8 cellular contexts compared by ENCODE assay signal in the genomic region with DNA sequence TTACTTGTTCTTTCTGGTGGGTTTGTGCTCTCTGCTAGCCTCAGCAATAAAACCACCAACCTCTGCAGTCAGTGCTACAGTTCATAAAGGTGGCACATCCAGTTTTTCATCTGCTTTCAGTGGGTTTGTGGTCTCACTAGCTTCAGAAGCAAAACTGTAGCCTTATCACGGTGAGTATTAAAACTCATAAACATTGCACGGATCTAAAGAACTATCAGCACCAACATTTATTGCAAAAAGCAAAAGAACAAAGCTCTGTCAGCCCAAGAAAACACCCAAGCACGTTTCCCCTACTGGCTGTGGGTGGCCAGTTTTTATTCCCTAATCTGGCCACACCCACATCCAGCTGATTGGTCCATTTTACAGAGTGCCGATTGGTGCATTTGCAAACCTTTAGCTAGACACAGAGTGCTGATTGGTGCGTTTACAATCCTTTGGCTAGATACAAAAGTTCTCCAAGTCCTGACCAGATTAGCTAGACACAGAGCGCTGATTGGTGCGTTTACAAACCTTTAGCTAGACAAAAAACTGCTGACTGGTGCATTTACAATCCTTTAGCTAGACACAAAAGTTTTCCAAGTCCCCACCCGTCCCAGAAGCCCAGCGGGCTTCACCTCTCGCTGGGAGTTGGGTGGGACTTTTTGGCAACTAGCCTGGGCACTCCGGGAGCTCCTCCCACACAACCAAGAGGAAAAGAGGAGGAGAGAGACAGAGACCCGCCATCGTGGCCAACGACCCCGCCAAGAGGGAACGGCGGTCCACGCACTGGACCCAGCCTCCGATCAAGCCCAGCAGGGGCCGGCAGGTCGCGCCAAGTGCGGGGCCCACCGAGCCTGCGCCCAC. TPM values are rescaled to one million over a fixed set of nuclear protein-coding genes. Genes with fewer than 3 reads are reported as not detected.
DNase-seq lines count a peak whose midpoint lies in the region; ATAC-seq and TF ChIP-seq lines count a peak whose summit lies in the region.

No MANE protein-coding gene starts in this region.

- peaks cover 49% of the 10 kb centered on the region for H3K4me1 Mint-ChIP-seq in activated T-helper 1 cell treated with anti-CD3 and anti-CD28 coated beads, Interleukin-12 subunit alpha, Interleukin-12 subunit beta, Interleukin-2, Interleukin-4 antibody, amounts not matched to agents 30 ng/mL and 10 ng/mL and 1 ng/mL, durations not matched to agents 14 hours and 24 hours and 36 hours (ENCODE audit: low read depth)
- H3K4me1 Mint-ChIP-seq in stimulated activated naive B cell treated with anti-CD40 and anti-IgM and Interleukin-4, amounts not matched to agents 10 μg/mL and 1 μg/mL and 100 μg/mL, for 72 hours: peaks cover 18 to 28% of the 10 kb centered on the region in 2 donors

- H3K4me3 Mint-ChIP-seq in activated T-helper 1 cell treated with anti-CD3 and anti-CD28 coated beads, Interleukin-12 subunit alpha, Interleukin-12 subunit beta, Interleukin-2, Interleukin-4 antibody, amounts not matched to agents 30 ng/mL and 10 ng/mL and 1 ng/mL, durations not matched to agents 14 hours and 24 hours and 36 hours: peak overlapping the region; percentile 89
- peak overlapping the region; percentile 87 to 94 for H3K4me3 Mint-ChIP-seq in stimulated activated naive B cell treated with anti-CD40 and anti-IgM and Interleukin-4, amounts not matched to agents 10 μg/mL and 1 μg/mL and 100 μg/mL, for 72 hours

- no peaks in the 10 kb centered on the region for H3K27me3 ChIP-seq in right atrium auricular region

- ATAC-seq in stimulated activated naive B cell treated with anti-CD40 and anti-IgM and Interleukin-4, amounts not matched to agents 10 μg/mL and 1 μg/mL and 100 μg/mL, for 72 hours (replicated peaks): peak in 1 of 2 donors; percentile 15
- ATAC-seq in HG03565 (IDR thresholded peaks at IDR 0.05; ENCODE audit: unreplicated experiment): no peak

- H3K4me1 ChIP-seq in right atrium auricular region: peaks cover 0 to 27% of the 10 kb centered on the region in 2 donors

- intact Hi-C loops in activated T-helper 1 cell treated with anti-CD3 and anti-CD28 coated beads, Interleukin-12 subunit alpha, Interleukin-12 subunit beta, Interleukin-2, Interleukin-4 antibody, amounts not matched to agents 30 ng/mL and 10 ng/mL and 1 ng/mL, durations not matched to agents 14 hours and 24 hours and 36 hours (cut with micrococcal nuclease): no loop called here

- peaks cover 14% of the 10 kb centered on the region for H3K9me3 Mint-ChIP-seq in activated T-helper 1 cell treated with anti-CD3 and anti-CD28 coated beads, Interleukin-12 subunit alpha, Interleukin-12 subunit beta, Interleukin-2, Interleukin-4 antibody, amounts not matched to agents 30 ng/mL and 10 ng/mL and 1 ng/mL, durations not matched to agents 14 hours and 24 hours and 36 hours
- peaks cover 0 to 4% of the 10 kb centered on the region in 2 donors for H3K9me3 Mint-ChIP-seq in stimulated activated naive B cell treated with anti-CD40 and anti-IgM and Interleukin-4, amounts not matched to agents 10 μg/mL and 1 μg/mL and 100 μg/mL, for 72 hours

- no peaks in the 10 kb centered on the region for H3K27me3 Mint-ChIP-seq in activated T-helper 1 cell treated with anti-CD3 and anti-CD28 coated beads, Interleukin-12 subunit alpha, Interleukin-12 subunit beta, Interleukin-2, Interleukin-4 antibody, amounts not matched to agents 30 ng/mL and 10 ng/mL and 1 ng/mL, durations not matched to agents 14 hours and 24 hours and 36 hours (ENCODE audit: insufficient read depth)
- no peaks in the 10 kb centered on the region for H3K27me3 Mint-ChIP-seq in stimulated activated naive B cell treated with anti-CD40 and anti-IgM and Interleukin-4, amounts not matched to agents 10 μg/mL and 1 μg/mL and 100 μg/mL, for 72 hours

- TF ChIP-seq CTCF in 22Rv1 (IDR thresholded peaks at IDR 0.05) (no peak), right atrium auricular region (IDR thresholded peaks at IDR 0.05) (no peak)

- peak; percentile 89 for DNase-seq in Jurkat, Clone E6-1 (ENCODE audit: low read depth, low spot score)
- peak; percentile 45 for DNase-seq in activated T-helper 1 cell treated with anti-CD3 and anti-CD28 coated beads, Interleukin-12 subunit alpha, Interleukin-12 subunit beta, Interleukin-2, Interleukin-4 antibody, amounts not matched to agents 30 ng/mL and 10 ng/mL and 1 ng/mL, durations not matched to agents 14 hours and 24 hours and 36 hours (ENCODE audit: low spot score)
- DNase-seq in right atrium auricular region (ENCODE audit: low spot score) (no peak), Ammon's horn (ENCODE audit: low spot score) (no peak), epidermal melanocyte (ENCODE audit: insufficient read length, low spot score) (no peak)
- peak; percentile 46 for DNase-seq in stimulated activated naive B cell treated with anti-CD40 and anti-IgM and Interleukin-4, amounts not matched to agents 10 μg/mL and 1 μg/mL and 100 μg/mL, for 72 hours

- no peaks in the 10 kb centered on the region for H3K36me3 ChIP-seq in right atrium auricular region

- H3K27ac ChIP-seq in 22Rv1: peak overlapping the region; percentile 88
- H3K27ac ChIP-seq in right atrium auricular region: peak overlapping the region; percentile 77 to 84

- peaks cover 9% of the 10 kb centered on the region for H3K36me3 Mint-ChIP-seq in activated T-helper 1 cell treated with anti-CD3 and anti-CD28 coated beads, Interleukin-12 subunit alpha, Interleukin-12 subunit beta, Interleukin-2, Interleukin-4 antibody, amounts not matched to agents 30 ng/mL and 10 ng/mL and 1 ng/mL, durations not matched to agents 14 hours and 24 hours and 36 hours (ENCODE audit: low read depth)
- peaks cover 8% of the 10 kb centered on the region in 2 donors for H3K36me3 Mint-ChIP-seq in stimulated activated naive B cell treated with anti-CD40 and anti-IgM and Interleukin-4, amounts not matched to agents 10 μg/mL and 1 μg/mL and 100 μg/mL, for 72 hours

- no peak overlapping the region for H3K4me3 ChIP-seq in Jurkat, Clone E6-1 (ENCODE audit: low read length)
- peak overlapping the region; percentile 42 to 67 for H3K4me3 ChIP-seq in right atrium auricular region

- peak overlapping the region; percentile 86 for H3K27ac Mint-ChIP-seq in activated T-helper 1 cell treated with anti-CD3 and anti-CD28 coated beads, Interleukin-12 subunit alpha, Interleukin-12 subunit beta, Interleukin-2, Interleukin-4 antibody, amounts not matched to agents 30 ng/mL and 10 ng/mL and 1 ng/mL, durations not matched to agents 14 hours and 24 hours and 36 hours
- peak overlapping the region; percentile 75 for H3K27ac Mint-ChIP-seq in stimulated activated naive B cell treated with anti-CD40 and anti-IgM and Interleukin-4, amounts not matched to agents 10 μg/mL and 1 μg/mL and 100 μg/mL, for 72 hours

- no peaks in the 10 kb centered on the region for H3K9me3 ChIP-seq in right atrium auricular region

RNA-seq across cellular contexts. Expression of gene TMEM14C, which starts 3.3 kb away (rescaled TPM):
- 43.8 TPM for polyA plus RNA-seq in Jurkat, Clone E6-1 (2012; ENCODE audit: insufficient read depth, insufficient read length)
- 57.3 and 63.1 TPM in 2 replicates for total RNA-seq in activated T-helper 1 cell treated with anti-CD3 and anti-CD28 coated beads, Interleukin-12 subunit alpha, Interleukin-12 subunit beta, Interleukin-2, Interleukin-4 antibody, amounts not matched to agents 30 ng/mL and 10 ng/mL and 1 ng/mL, durations not matched to agents 14 hours and 24 hours and 36 hours
- total RNA-seq in right atrium auricular region: 100 to 1,000 TPM; 123 to 133 TPM

RNA-seq across cellular contexts. Expression of gene PAK1IP1, which starts 24.8 kb away (rescaled TPM):
- polyA plus RNA-seq in Jurkat, Clone E6-1 (2012; ENCODE audit: insufficient read depth, insufficient read length): 33.5 TPM
- total RNA-seq in activated T-helper 1 cell treated with anti-CD3 and anti-CD28 coated beads, Interleukin-12 subunit alpha, Interleukin-12 subunit beta, Interleukin-2, Interleukin-4 antibody, amounts not matched to agents 30 ng/mL and 10 ng/mL and 1 ng/mL, durations not matched to agents 14 hours and 24 hours and 36 hours: 35.3 and 37.4 TPM in 2 replicates
- 10 to 100 TPM in 1 of 2 donors, 1 to 10 TPM in 1; 9.0 to 10.4 TPM for total RNA-seq in right atrium auricular region

RNA-seq across cellular contexts. Expression of gene C6orf52, which starts 25.2 kb away (rescaled TPM):
- polyA plus RNA-seq in Jurkat, Clone E6-1 (2012; ENCODE audit: insufficient read depth, insufficient read length): 6.9 TPM
- 3.6 and 6.0 TPM in 2 replicates for total RNA-seq in activated T-helper 1 cell treated with anti-CD3 and anti-CD28 coated beads, Interleukin-12 subunit alpha, Interleukin-12 subunit beta, Interleukin-2, Interleukin-4 antibody, amounts not matched to agents 30 ng/mL and 10 ng/mL and 1 ng/mL, durations not matched to agents 14 hours and 24 hours and 36 hours
- total RNA-seq in right atrium auricular region: not detected

RNA-seq across cellular contexts. Expression of gene TMEM14B, which starts 28.0 kb away (rescaled TPM):
- 130 TPM for polyA plus RNA-seq in Jurkat, Clone E6-1 (2012; ENCODE audit: insufficient read depth, insufficient read length)
- total RNA-seq in activated T-helper 1 cell treated with anti-CD3 and anti-CD28 coated beads, Interleukin-12 subunit alpha, Interleukin-12 subunit beta, Interleukin-2, Interleukin-4 antibody, amounts not matched to agents 30 ng/mL and 10 ng/mL and 1 ng/mL, durations not matched to agents 14 hours and 24 hours and 36 hours: 82.1 and 83.7 TPM in 2 replicates
- 100 to 1,000 TPM in 1 of 2 donors, 10 to 100 TPM in 1; 93.5 to 100 TPM for total RNA-seq in right atrium auricular region

Comparison
In these comparisons a context has a peak if more than half of its experiments do, and no peak if none do; other contexts are left out.
1. DNase-seq: peak in Jurkat, Clone E6-1 (single experiment), activated T-helper 1 cell treated with anti-CD3 and anti-CD28 coated beads, Interleukin-12 subunit alpha, Interleukin-12 subunit beta, Interleukin-2, Interleukin-4 antibody, amounts not matched to agents 30 ng/mL and 10 ng/mL and 1 ng/mL, durations not matched to agents 14 hours and 24 hours and 36 hours (single experiment) and stimulated activated naive B cell treated with anti-CD40 and anti-IgM and Interleukin-4, amounts not matched to agents 10 μg/mL and 1 μg/mL and 100 μg/mL, for 72 hours (single experiment); none in right atrium auricular region (single experiment), Ammon's horn (single experiment) and epidermal melanocyte (single experiment).